10 cellular contexts compared by ENCODE assay signal in genomic region chr15:68418611-68419161, GRCh38. TPM values are rescaled to one million over a fixed set of nuclear protein-coding genes. Genes with fewer than 3 reads are reported as not detected.
DNase-seq lines count a peak whose midpoint lies in the region; ATAC-seq and TF ChIP-seq lines count a peak whose summit lies in the region.
"Had no signal": no experiment of that assay in that cellular context is flagged by ENCODE, and none has a peak within 500 bp of the region (broad histone marks: within the 10 kb centered on the region; RNA-seq: fewer than 3 reads in every experiment).

No MANE protein-coding gene starts in this region.

- H3K9me3 Mint-ChIP-seq in endodermal cell (no peaks in the 10 kb centered on the region), nephron progenitor cell (no peaks in the 10 kb centered on the region)
- H3K9me3 Mint-ChIP-seq in activated CD8-positive, alpha-beta T cell treated with anti-CD3 and anti-CD28 coated beads for 36 hours, result no peaks in the 10 kb centered on the region

- H3K36me3 Mint-ChIP-seq in endodermal cell (ENCODE audit: low read depth) (no peaks in the 10 kb centered on the region), nephron progenitor cell (ENCODE audit: low read depth) (no peaks in the 10 kb centered on the region)
- no peaks in the 10 kb centered on the region for H3K36me3 Mint-ChIP-seq in activated CD8-positive, alpha-beta T cell treated with anti-CD3 and anti-CD28 coated beads for 36 hours (ENCODE audit: low read depth)
- H3K36me3 Mint-ChIP-seq: brain had no signal

- peaks cover 53% of the 10 kb centered on the region for H3K4me1 Mint-ChIP-seq in endodermal cell
- H3K4me1 Mint-ChIP-seq in nephron progenitor cell, result peaks cover 66% of the 10 kb centered on the region
- H3K4me1 Mint-ChIP-seq in activated CD8-positive, alpha-beta T cell treated with anti-CD3 and anti-CD28 coated beads for 36 hours (ENCODE audit: low read depth), result no peaks in the 10 kb centered on the region

- H3K27ac Mint-ChIP-seq in endodermal cell (no peak overlapping the region), nephron progenitor cell (peak overlapping the region; percentile 69)
- H3K27ac Mint-ChIP-seq in activated CD8-positive, alpha-beta T cell treated with anti-CD3 and anti-CD28 coated beads for 36 hours, result no peak overlapping the region

- TF ChIP-seq CTCF in endodermal cell (conservative IDR thresholded peaks at IDR 0.05) (no peak), nephron progenitor cell (IDR thresholded peaks at IDR 0.05) (no peak)
- TF ChIP-seq CTCF in activated CD8-positive, alpha-beta T cell treated with anti-CD3 and anti-CD28 coated beads for 36 hours (IDR thresholded peaks at IDR 0.05), result no peak

- peak; percentile 77 for DNase-seq in COR-L47 (lab: John Stamatoyannopoulos, UW)
- peak; percentile 1 for DNase-seq in NCI-H2029 (lab: John Stamatoyannopoulos, UW)
- peak; percentile 42 for DNase-seq in endodermal cell
- no peak for DNase-seq in nephron progenitor cell
- no peak for DNase-seq in activated CD8-positive, alpha-beta T cell treated with anti-CD3 and anti-CD28 coated beads for 36 hours
- no peak for DNase-seq in NCI-H524 (lab: John Stamatoyannopoulos, UW)
- DNase-seq: NCI-H2171 had no signal

- no peak for ATAC-seq in activated CD8-positive, alpha-beta T cell treated with anti-CD3 and anti-CD28 coated beads for 36 hours
- no peak for ATAC-seq in HG02623 (IDR thresholded peaks at IDR 0.05; ENCODE audit: unreplicated experiment)
- no peak for ATAC-seq in activated CD4-positive, CD25-positive, alpha-beta regulatory T cell treated with anti-CD3 and anti-CD28 coated beads, Interleukin-2, amount 50 U/mL, for 24 hours

- no peaks in the 10 kb centered on the region for H3K9me3 ChIP-seq in endodermal cell (ENCODE audit: control insufficient read depth, low read length)

- CTCF ChIA-PET in activated CD8-positive, alpha-beta T cell treated with anti-CD3 and anti-CD28 coated beads for 36 hours (lab: Charles Lee), result no interaction called here

- H3K4me1 ChIP-seq in endodermal cell (ENCODE audit: control insufficient read depth, insufficient read depth, low read length), result peaks cover 18% of the 10 kb centered on the region

- H3K27ac ChIP-seq in endodermal cell (ENCODE audit: low read depth, low read length), result no peak overlapping the region

- H3K9ac ChIP-seq in endodermal cell (ENCODE audit: extremely low read depth, low read length, poor library complexity, severe bottlenecking), result no peak overlapping the region

- POLR2A ChIA-PET in activated CD8-positive, alpha-beta T cell treated with anti-CD3 and anti-CD28 coated beads for 36 hours (lab: Charles Lee), result no interaction called here

- H3K36me3 ChIP-seq in endodermal cell (ENCODE audit: control insufficient read depth, insufficient read depth, low read length), result no peaks in the 10 kb centered on the region

- no peak overlapping the region for H3K4me3 Mint-ChIP-seq in endodermal cell
- peak overlapping the region; percentile 12 for H3K4me3 Mint-ChIP-seq in nephron progenitor cell
- H3K4me3 Mint-ChIP-seq in activated CD8-positive, alpha-beta T cell treated with anti-CD3 and anti-CD28 coated beads for 36 hours, result no peak overlapping the region
- H3K4me3 Mint-ChIP-seq: brain had no signal

- H3K27me3 Mint-ChIP-seq in endodermal cell (ENCODE audit: insufficient read depth) (peaks cover 1% of the 10 kb centered on the region), nephron progenitor cell (ENCODE audit: low read depth, poor library complexity) (peaks cover 17% of the 10 kb centered on the region)
- no peaks in the 10 kb centered on the region for H3K27me3 Mint-ChIP-seq in activated CD8-positive, alpha-beta T cell treated with anti-CD3 and anti-CD28 coated beads for 36 hours

- WGBS in endodermal cell (ENCODE audit: insufficient coverage in 1 of 2, insufficient read length in 1 of 2), 2 experiments, result 72 to 94% methylated on average over 4 to 6 of the region's 6 CpGs

- intact Hi-C loops in activated CD8-positive, alpha-beta T cell treated with anti-CD3 and anti-CD28 coated beads for 36 hours (cut with micrococcal nuclease), result no loop called here

- H3K4me3 ChIP-seq in endodermal cell (ENCODE audit: low read length), result no peak overlapping the region

- peaks cover 4% of the 10 kb centered on the region for H3K27me3 ChIP-seq in endodermal cell (ENCODE audit: control insufficient read depth, insufficient read depth, low read length, poor library complexity, severe bottlenecking)

RNA-seq across cellular contexts. Expression of gene ITGA11, which starts 13.3 kb away (rescaled TPM):
- total RNA-seq in endodermal cell, result 1 to 10 TPM in 1 of 2 donors, under 1 TPM in 1; 0.35 to 1.4 TPM
- 1.8 TPM for polyA plus RNA-seq in endodermal cell (2013, experiment 1 of 2)
- 1.3 TPM for polyA plus RNA-seq in endodermal cell (2013, experiment 2 of 2)
- 1 to 10 TPM; 1.7 to 3.6 TPM for total RNA-seq in activated CD8-positive, alpha-beta T cell treated with anti-CD3 and anti-CD28 coated beads for 36 hours

Comparison
In these comparisons a context has a peak if more than half of its experiments do, and no peak if none do; other contexts are left out.
1. DNase-seq: peak in COR-L47 (single experiment), NCI-H2029 (single experiment) and endodermal cell (single experiment); none in nephron progenitor cell (single experiment), activated CD8-positive, alpha-beta T cell treated with anti-CD3 and anti-CD28 coated beads for 36 hours (single experiment) and NCI-H524 (0 of 2).